Comparison of ENCODE assay signal across 18 cellular contexts in genomic region chr6:81215092-81215432, GRCh38.
"Had no signal": no experiment of that assay in that cellular context is flagged by ENCODE, and none has a peak within 500 bp of the region (broad histone marks: within the 10 kb centered on the region; RNA-seq: fewer than 3 reads in every experiment).

No MANE protein-coding gene starts in this region.

- H3K4me3 ChIP-seq: body of pancreas, neural progenitor cell, prostate gland, right atrium auricular region, upper lobe of left lung had no signal

- ATAC-seq: activated CD8-positive, alpha-beta T cell treated with anti-CD3 and anti-CD28 coated beads for 36 hours; body of pancreas; left ventricle myocardium superior; naive thymus-derived CD4-positive, alpha-beta T cell had no signal

- H3K27me3 ChIP-seq: body of pancreas, neural progenitor cell, right atrium auricular region, testis, upper lobe of left lung had no signal

- H3K36me3 ChIP-seq: neural progenitor cell, prostate gland, right atrium auricular region, upper lobe of left lung had no signal

- DNase-seq: activated CD4-positive, alpha-beta T cell treated with anti-CD3 and anti-CD28 coated beads, Interleukin-2, amount 10 ng/mL, durations not matched to agents 24 days and 14 days; activated CD8-positive, alpha-beta T cell treated with anti-CD3 and anti-CD28 coated beads for 36 hours; activated naive CD4-positive, alpha-beta T cell treated with Interleukin-2 at 50 U/mL for 16 hours; activated naive CD8-positive, alpha-beta T cell treated with anti-CD3 and anti-CD28 coated beads, Interleukin-2, amount 10 ng/mL, durations not matched to agents 7 days and 5 days; activated T-cell treated with anti-CD3 and anti-CD28 coated beads, Interleukin-2, amount 50 U/mL, for 1 hour; amygdala; body of pancreas; dermis blood vessel endothelial cell; effector memory CD4-positive, alpha-beta T cell; left ventricle myocardium superior; naive thymus-derived CD4-positive, alpha-beta T cell; stimulated activated CD4-positive, alpha-beta T cell treated with anti-CD3 and anti-CD28 coated beads, Interleukin-2, amount 100 ng/mL, for 24 hours; T-helper 9 cell; testis had no signal

- H2AFZ ChIP-seq: neural progenitor cell had no signal

- H3K27ac ChIP-seq: body of pancreas, neural progenitor cell, prostate gland, right atrium auricular region, testis, upper lobe of left lung had no signal

- H3K4me2 ChIP-seq: neural progenitor cell had no signal

- H3K9ac ChIP-seq: neural progenitor cell had no signal

- H3K4me1 ChIP-seq: body of pancreas, neural progenitor cell, prostate gland, right atrium auricular region, testis, upper lobe of left lung had no signal

- H3K9me3 ChIP-seq: prostate gland, testis had no signal
